8 cellular contexts compared by ENCODE assay signal in the genomic region with DNA sequence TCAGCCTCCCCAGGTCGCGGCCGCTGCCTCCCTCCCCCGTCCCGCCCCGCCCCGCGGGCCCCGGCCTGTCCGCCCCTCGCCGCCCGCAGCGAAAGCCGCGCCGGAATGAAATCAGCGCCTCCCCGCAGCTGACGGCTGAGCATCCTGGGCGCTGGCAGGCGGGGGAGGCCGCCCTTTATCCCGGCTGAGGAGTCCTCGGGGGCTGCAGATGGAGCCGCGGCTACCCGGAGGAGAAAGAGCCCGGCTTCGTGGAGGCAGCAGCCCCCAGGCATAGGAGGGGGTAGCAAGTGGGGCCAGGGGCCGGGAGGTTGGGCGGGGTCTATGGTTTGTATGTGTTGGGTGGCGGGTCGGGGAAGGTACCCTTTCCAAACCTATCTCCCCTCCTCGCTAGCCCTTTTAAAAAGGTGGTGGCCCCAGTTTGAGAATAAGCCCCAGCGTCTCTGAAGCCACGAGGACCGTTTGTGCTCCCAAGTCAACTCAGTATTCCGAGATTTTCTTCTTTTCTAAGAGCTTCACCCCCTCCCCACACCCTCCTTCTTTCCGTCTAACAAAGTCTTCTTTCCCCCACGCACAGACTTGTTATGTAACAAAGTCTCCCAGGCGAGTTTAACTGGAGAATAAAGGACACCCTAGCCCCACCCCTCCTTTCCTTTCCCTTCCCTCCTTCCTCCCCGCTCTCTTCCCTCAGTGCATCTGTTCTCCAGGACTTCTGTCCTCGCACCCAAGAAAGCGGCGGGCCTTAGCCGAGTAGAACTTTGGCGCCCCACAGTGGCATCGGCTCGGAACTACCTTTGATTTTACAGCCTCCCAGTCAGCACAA.
DNase-seq lines count a peak whose midpoint lies in the region; ATAC-seq and TF ChIP-seq lines count a peak whose summit lies in the region.

No MANE protein-coding gene starts in this region.

- peak overlapping the region; percentile 13 to 26 for H3K4me3 ChIP-seq in cardiac fibroblast (replicated peaks in 1 of 2; ENCODE audit: low read depth in 2 of 2, low read length in 2 of 2)

- H3K27ac ChIP-seq in VCaP: no peak overlapping the region

- ATAC-seq in GM18519 (IDR thresholded peaks at IDR 0.05; ENCODE audit: low FRiP score, unreplicated experiment) (peak; percentile 35), HG03066 (IDR thresholded peaks at IDR 0.05; ENCODE audit: low read depth, unreplicated experiment) (peak; percentile 51)

- DNase-seq in AG08395 (ENCODE audit: low spot score) (peak; percentile 89), NCI-H2107 treated with DMSO at 0.1 percent for 48 hours (lab: John Stamatoyannopoulos, UW; ENCODE audit: unreplicated experiment) (peak; percentile 89), cardiac fibroblast (ENCODE audit: low read depth in 2 of 2) (peak; percentile 87), inferior parietal cortex (ENCODE audit: extremely low spot score) (peak; percentile 94)
- peak; percentile 71 for DNase-seq in stimulated activated CD4-positive, alpha-beta T cell treated with anti-CD3 and anti-CD28 coated beads, Interleukin-12 subunit alpha, Interleukin-12 subunit beta, amount 100 ng/mL, for 4 hours

- TF ChIP-seq CTCF in VCaP (conservative IDR thresholded peaks at IDR 0.05) (peak; percentile 93), cardiac fibroblast (IDR thresholded peaks at IDR 0.05; ENCODE audit: low read depth, low read length) (peak; percentile 88)
